In the genomic region with DNA sequence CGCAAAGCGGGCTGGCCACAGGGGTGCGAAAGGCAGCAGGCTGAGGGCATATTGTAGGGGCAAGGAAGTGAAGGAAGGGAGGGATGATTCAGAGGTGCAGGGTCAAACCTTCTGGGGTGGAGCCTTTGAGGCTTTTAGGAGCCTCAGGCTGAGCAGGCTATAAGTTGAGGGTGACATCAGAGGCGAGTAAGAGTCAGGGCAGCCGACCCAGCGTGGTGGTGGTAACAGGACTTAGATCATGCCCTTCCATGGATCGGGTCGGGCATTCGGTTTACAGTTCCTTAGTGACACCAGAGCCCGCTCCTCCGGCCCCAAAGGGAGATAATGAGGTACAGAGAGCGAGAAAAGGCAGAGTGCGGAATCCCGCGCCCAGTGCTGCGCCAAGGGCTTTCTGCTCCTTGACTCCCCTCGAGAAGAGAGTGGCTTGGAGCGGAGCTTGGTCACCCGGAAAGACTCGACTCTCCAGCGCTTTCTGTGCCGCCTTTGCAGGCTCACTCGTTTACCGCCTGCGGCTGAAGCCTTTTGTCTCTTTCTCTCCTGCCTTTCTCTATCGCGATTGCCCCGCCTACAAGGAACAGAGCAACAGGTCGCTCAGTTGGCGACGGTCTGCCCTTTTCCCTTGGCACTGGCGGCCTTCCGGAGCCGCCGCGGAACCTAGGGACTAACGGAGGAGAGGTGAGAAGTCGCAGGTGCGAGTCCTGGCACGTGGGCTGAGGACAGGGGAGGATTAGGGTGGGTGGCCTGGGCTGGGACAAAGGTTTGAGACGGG, we compare ENCODE assay signal across 8 cellular contexts. TPM values are rescaled to one million over a fixed set of nuclear protein-coding genes. Genes with fewer than 3 reads are reported as not detected.
DNase-seq lines count a peak whose midpoint lies in the region; ATAC-seq, FAIRE-seq and TF ChIP-seq lines count a peak whose summit lies in the region.

No MANE protein-coding gene starts in this region.

- peak overlapping the region; percentile 62 for H3K27ac Mint-ChIP-seq in activated B cell treated with CpG ODN at 0.5 μM for 24 hours

- H3K79me2 ChIP-seq in hepatocyte, result peaks cover 6% of the 10 kb centered on the region

- H3K9me3 ChIP-seq in hepatocyte (ENCODE audit: low read depth) (no peaks in the 10 kb centered on the region), small intestine (ENCODE audit: control insufficient read depth, low read depth) (no peaks in the 10 kb centered on the region)

- 3% methylated on average over 40 of the region's 41 CpGs for WGBS in hepatocyte (ENCODE audit: low lambda C conversion rate, missing lambda C conversion rate)
- WGBS in small intestine, 3 donors, result 2 to 3% (median 2%) methylated on average over 40 to 41 of the region's 41 CpGs

- H4K20me1 ChIP-seq in hepatocyte (ENCODE audit: insufficient read depth, poor library complexity, severe bottlenecking), result no peaks in the 10 kb centered on the region

- peaks cover 36% of the 10 kb centered on the region for H3K4me1 Mint-ChIP-seq in activated T-cell treated with anti-CD3 and anti-CD28 coated beads, Interleukin-2, amount 50 U/mL, for 4 hours (ENCODE audit: low read depth)
- H3K4me1 Mint-ChIP-seq in activated B cell treated with CpG ODN at 0.5 μM for 24 hours, result peaks cover 42% of the 10 kb centered on the region

- peak overlapping the region; percentile 39 for H3K27ac ChIP-seq in hepatocyte
- H3K27ac ChIP-seq in small intestine (ENCODE audit: low read depth in 1 of 2, low read length in 1 of 2), result peak overlapping the region; percentile 3 to 56

- POLR2A ChIA-PET in activated B cell treated with CpG ODN at 0.5 μM for 24 hours (lab: Charles Lee), result interaction anchor here (0.7 to 2.5 kb wide), 11 partner anchors 8 to 293 kb away, joined by 3 to 11 read pairs (median 4); partner anchors contain the start of genes AUP1, CCDC142, HTRA2 and PCGF1

- CTCF ChIA-PET in activated B cell treated with CpG ODN at 0.5 μM for 24 hours (lab: Charles Lee), result interaction anchor here (1.4 kb wide), 1 partner anchor 91 kb away, joined by 3 read pairs; no protein-coding TSS in a partner anchor

- TF ChIP-seq CTCF in activated B cell treated with CpG ODN at 0.5 μM for 24 hours (IDR thresholded peaks at IDR 0.05) (no peak), hepatocyte (IDR thresholded peaks at IDR 0.05; ENCODE audit: poor library complexity) (no peak)

- H3K4me2 ChIP-seq in hepatocyte, result peak overlapping the region; percentile 98

- peaks cover 60% of the 10 kb centered on the region for H3K27me3 Mint-ChIP-seq in activated T-cell treated with anti-CD3 and anti-CD28 coated beads, Interleukin-2, amount 50 U/mL, for 4 hours (ENCODE audit: low read depth)
- peaks cover 30% of the 10 kb centered on the region for H3K27me3 Mint-ChIP-seq in activated B cell treated with CpG ODN at 0.5 μM for 24 hours

- H3K9me2 ChIP-seq in hepatocyte (replicated peaks; ENCODE audit: insufficient read depth), result no peaks in the 10 kb centered on the region

- H3K4me1 ChIP-seq in hepatocyte (ENCODE audit: insufficient read depth) (peaks cover 43% of the 10 kb centered on the region), small intestine (ENCODE audit: control insufficient read depth in 2 of 2, insufficient read depth in 1 of 2, low read depth in 1 of 2, low read length in 1 of 2) (no peaks in the 10 kb centered on the region)

- H3K9me3 Mint-ChIP-seq in activated T-cell treated with anti-CD3 and anti-CD28 coated beads, Interleukin-2, amount 50 U/mL, for 4 hours, result no peaks in the 10 kb centered on the region
- H3K9me3 Mint-ChIP-seq in activated B cell treated with CpG ODN at 0.5 μM for 24 hours, result no peaks in the 10 kb centered on the region

- H3K4me3 ChIP-seq in hepatocyte (peak overlapping the region; percentile 60), small intestine (ENCODE audit: low read depth in 1 of 2, low read length in 2 of 2) (peak overlapping the region; percentile 27 to 59)

- DNase-seq in activated T-cell treated with anti-CD3 and anti-CD28 coated beads, Interleukin-2, amount 50 U/mL, for 4 hours, result no peak
- no peak for DNase-seq in activated T-cell treated with anti-CD3 and anti-CD28 coated beads for 4 hours
- DNase-seq in activated B cell treated with CpG ODN at 0.5 μM for 24 hours, result no peak
- DNase-seq in hepatocyte (ENCODE audit: low spot score), result no peak
- DNase-seq in small intestine, result peak; percentile 68
- no peak for DNase-seq in nucleus accumbens (lab: John Stamatoyannopoulos, UW)

- peaks cover 6% of the 10 kb centered on the region for H3K36me3 Mint-ChIP-seq in activated T-cell treated with anti-CD3 and anti-CD28 coated beads, Interleukin-2, amount 50 U/mL, for 4 hours (ENCODE audit: insufficient read depth)
- peaks cover 14% of the 10 kb centered on the region for H3K36me3 Mint-ChIP-seq in activated B cell treated with CpG ODN at 0.5 μM for 24 hours (ENCODE audit: low read depth)

- H3K4me3 Mint-ChIP-seq in activated T-cell treated with anti-CD3 and anti-CD28 coated beads, Interleukin-2, amount 50 U/mL, for 4 hours, result peak overlapping the region; percentile 81
- H3K4me3 Mint-ChIP-seq in activated B cell treated with CpG ODN at 0.5 μM for 24 hours, result peak overlapping the region; percentile 87

- FAIRE-seq in small intestine (lab: Jason Lieb, UNC), result no peak

- intact Hi-C loops in activated B cell treated with CpG ODN at 0.5 μM for 24 hours (cut with micrococcal nuclease), result loop anchor here (2.0 kb wide), 1 partner anchor 16 kb away; the partner anchor contains the start of gene TLX2

- peak; percentile 45 to 63 for ATAC-seq in activated T-cell treated with anti-CD3 and anti-CD28 coated beads, Interleukin-2, amount 50 U/mL, for 4 hours
- ATAC-seq in activated B cell treated with CpG ODN at 0.5 μM for 24 hours (ENCODE audit: low read depth), result peak; percentile 14
- ATAC-seq in HG03439 (IDR thresholded peaks at IDR 0.05; ENCODE audit: unreplicated experiment), result no peak
- ATAC-seq in GM19395 (IDR thresholded peaks at IDR 0.05; ENCODE audit: unreplicated experiment), result no peak

- H2AFZ ChIP-seq in hepatocyte, result peak overlapping the region; percentile 72

- H3K36me3 ChIP-seq in hepatocyte (replicated peaks; ENCODE audit: insufficient read depth, low read depth), result no peaks in the 10 kb centered on the region
- no peaks in the 10 kb centered on the region for H3K36me3 ChIP-seq in small intestine (ENCODE audit: control insufficient read depth in 2 of 2, insufficient read depth in 2 of 2, low read length in 2 of 2)

- H3K27me3 ChIP-seq in hepatocyte, result peaks cover 52% of the 10 kb centered on the region
- no peaks in the 10 kb centered on the region for H3K27me3 ChIP-seq in small intestine (ENCODE audit: control insufficient read depth in 2 of 2, insufficient read depth in 2 of 2, low read length in 2 of 2)

RNA-seq across cellular contexts. Expression of gene LBX2, which starts 0.7 kb away (rescaled TPM):
- total RNA-seq in activated T-cell treated with anti-CD3 and anti-CD28 coated beads, Interleukin-2, amount 50 U/mL, for 4 hours, result under 1 TPM in 2 of 3 donors, not detected in 1; 0.22 to 0.24 TPM
- total RNA-seq in activated B cell treated with CpG ODN at 0.5 μM for 24 hours (0.69 and 1.2 TPM in 2 replicates), hepatocyte (2.5 and 3.4 TPM in 2 replicates)
- polyA plus RNA-seq in hepatocyte (3.1 and 5.2 TPM in 2 replicates), small intestine (1 to 10 TPM; 2.3 to 5.8 (median 4.9) TPM)

RNA-seq across cellular contexts. Expression of gene PCGF1, which starts 8.8 kb away (rescaled TPM):
- 10 to 100 TPM; 21.7 to 32.4 (median 28.8) TPM for total RNA-seq in activated T-cell treated with anti-CD3 and anti-CD28 coated beads, Interleukin-2, amount 50 U/mL, for 4 hours
- total RNA-seq in activated B cell treated with CpG ODN at 0.5 μM for 24 hours, result 29.3 and 34.7 TPM in 2 replicates
- 10.4 and 10.6 TPM in 2 replicates for total RNA-seq in hepatocyte
- 29.0 and 30.2 TPM in 2 replicates for polyA plus RNA-seq in hepatocyte
- 10 to 100 TPM; 13.2 to 21.0 (median 16.6) TPM for polyA plus RNA-seq in small intestine

RNA-seq across cellular contexts. Expression of gene TLX2, which starts 15.6 kb away (rescaled TPM):
- not detected for total RNA-seq in activated T-cell treated with anti-CD3 and anti-CD28 coated beads, Interleukin-2, amount 50 U/mL, for 4 hours
- not detected in 2 replicates for total RNA-seq in activated B cell treated with CpG ODN at 0.5 μM for 24 hours
- not detected in 2 replicates for total RNA-seq in hepatocyte
- polyA plus RNA-seq in hepatocyte, result not detected in 2 replicates
- 1 to 10 TPM in 1 of 3 donors, not detected in 2; 5.4 TPM for polyA plus RNA-seq in small intestine

RNA-seq across cellular contexts. Expression of gene TTC31, which starts 15.8 kb away (rescaled TPM):
- 10 to 100 TPM; 22.4 to 23.8 (median 23.4) TPM for total RNA-seq in activated T-cell treated with anti-CD3 and anti-CD28 coated beads, Interleukin-2, amount 50 U/mL, for 4 hours
- total RNA-seq in activated B cell treated with CpG ODN at 0.5 μM for 24 hours (41.9 and 49.1 TPM in 2 replicates), hepatocyte (19.9 and 25.1 TPM in 2 replicates)
- polyA plus RNA-seq in hepatocyte (21.3 and 23.8 TPM in 2 replicates), small intestine (10 to 100 TPM; 20.1 to 30.4 (median 23.8) TPM)

RNA-seq across cellular contexts. Expression of gene CCDC142, which starts 15.9 kb away (rescaled TPM):
- 10 to 100 TPM; 13.7 to 17.3 (median 13.9) TPM for total RNA-seq in activated T-cell treated with anti-CD3 and anti-CD28 coated beads, Interleukin-2, amount 50 U/mL, for 4 hours
- total RNA-seq in activated B cell treated with CpG ODN at 0.5 μM for 24 hours (29.3 and 40.4 TPM in 2 replicates), hepatocyte (11.6 and 15.9 TPM in 2 replicates)
- polyA plus RNA-seq in hepatocyte (16.6 and 21.3 TPM in 2 replicates), small intestine (10 to 100 TPM in 1 of 3 donors, 1 to 10 TPM in 2; 4.1 to 10.0 (median 6.7) TPM)

Comparison
In these comparisons a context has a peak if more than half of its experiments do, and no peak if none do; other contexts are left out.
1. ATAC-seq: peak in activated T-cell treated with anti-CD3 and anti-CD28 coated beads, Interleukin-2, amount 50 U/mL, for 4 hours (2 of 2) and activated B cell treated with CpG ODN at 0.5 μM for 24 hours (single experiment); none in HG03439 (single experiment) and GM19395 (single experiment).